Comparison of ENCODE assay signal across 27 cellular contexts in genomic region chr3:129513705-129514104, GRCh38. TPM values are rescaled to one million over a fixed set of nuclear protein-coding genes. Genes with fewer than 3 reads are reported as not detected.
A peak's percentile ranks its signal among the peaks of the same experiment; 100 is the strongest.
DNase-seq lines count a peak whose midpoint lies in the region; ATAC-seq, FAIRE-seq and TF ChIP-seq lines count a peak whose summit lies in the region.
"Had no signal": no experiment of that assay in that cellular context is flagged by ENCODE, and none has a peak within 500 bp of the region (broad histone marks: within the 10 kb centered on the region; RNA-seq: fewer than 3 reads in every experiment).

No MANE protein-coding gene starts in this region.

- no peaks in the 10 kb centered on the region for H3K4me1 Mint-ChIP-seq in endodermal cell
- peaks cover 0 to 8% (median 0%) of the 10 kb centered on the region in 7 donors for H3K4me1 Mint-ChIP-seq in naive thymus-derived CD4-positive, alpha-beta T cell

- H3K4me3 Mint-ChIP-seq in endodermal cell = no peak overlapping the region
- H3K4me3 Mint-ChIP-seq in naive thymus-derived CD4-positive, alpha-beta T cell = no peak overlapping the region
- H3K4me3 Mint-ChIP-seq: CD8-positive, alpha-beta memory T cell; GM23338; HFFc6 had no signal

- POLR2A ChIA-PET in naive thymus-derived CD4-positive, alpha-beta T cell (lab: Charles Lee) = no interaction called here

- peaks cover 30% of the 10 kb centered on the region for H3K36me3 Mint-ChIP-seq in endodermal cell (ENCODE audit: low read depth)
- H3K36me3 Mint-ChIP-seq in naive thymus-derived CD4-positive, alpha-beta T cell = peaks cover 0 to 36% (median 7%) of the 10 kb centered on the region in 5 donors

- no peaks in the 10 kb centered on the region for H3K9me3 Mint-ChIP-seq in endodermal cell
- H3K9me3 Mint-ChIP-seq in naive thymus-derived CD4-positive, alpha-beta T cell = peaks cover 0 to 2% (median 0%) of the 10 kb centered on the region in 11 donors
- H3K9me3 Mint-ChIP-seq: CD8-positive, alpha-beta memory T cell; GM23338; HFFc6 had no signal

- intact Hi-C loops in left ventricle myocardium superior (cut with micrococcal nuclease) = no loop called here
- intact Hi-C loops in spleen (cut with DNase I; ENCODE audit: low total_unique reads) = no loop called here
- intact Hi-C loops in naive thymus-derived CD4-positive, alpha-beta T cell (cut with micrococcal nuclease) = no loop called here

- no peaks in the 10 kb centered on the region for H3K27me3 Mint-ChIP-seq in endodermal cell (ENCODE audit: insufficient read depth)
- H3K27me3 Mint-ChIP-seq in naive thymus-derived CD4-positive, alpha-beta T cell = no peaks in the 10 kb centered on the region
- H3K27me3 Mint-ChIP-seq: CD8-positive, alpha-beta memory T cell had no signal

- peak overlapping the region; percentile 13 for H3K27ac Mint-ChIP-seq in endodermal cell
- H3K27ac Mint-ChIP-seq in naive thymus-derived CD4-positive, alpha-beta T cell = no peak overlapping the region
- H3K27ac Mint-ChIP-seq: GM23338, HFFc6 had no signal

- TF ChIP-seq CTCF in cardiac muscle cell (IDR thresholded peaks at IDR 0.05; ENCODE audit: low read depth, low read length) (no peak), endodermal cell (conservative IDR thresholded peaks at IDR 0.05) (no peak), spleen (IDR thresholded peaks at IDR 0.05 in 8 of 11, conservative IDR thresholded peaks at IDR 0.05 in 3 of 11) (no peak)

- H3K27ac ChIP-seq in cardiac muscle cell = peak overlapping the region; percentile 16
- H3K27ac ChIP-seq in endodermal cell (ENCODE audit: low read depth, low read length) = no peak overlapping the region
- peak overlapping the region in 5 of 8 donors; percentile 10 to 48 (median 45) for H3K27ac ChIP-seq in spleen
- no peak overlapping the region for H3K27ac ChIP-seq in naive thymus-derived CD4-positive, alpha-beta T cell (ENCODE audit: low read depth, low read length)

- no peak overlapping the region for H3K9ac ChIP-seq in endodermal cell (ENCODE audit: extremely low read depth, low read length, poor library complexity, severe bottlenecking)

- H3K4me1 ChIP-seq in cardiac muscle cell (ENCODE audit: low read depth) (peaks cover 7% of the 10 kb centered on the region), endodermal cell (ENCODE audit: control insufficient read depth, insufficient read depth, low read length) (no peaks in the 10 kb centered on the region), spleen (peaks cover 0 to 17% (median 7%) of the 10 kb centered on the region in 6 donors)
- peaks cover 0 to 9% of the 10 kb centered on the region in 2 donors for H3K4me1 ChIP-seq in naive thymus-derived CD4-positive, alpha-beta T cell (ENCODE audit: control insufficient read depth in 2 of 2, insufficient read depth in 2 of 2, low read length in 2 of 2)

- no peaks in the 10 kb centered on the region for H3K9me3 ChIP-seq in cardiac muscle cell (ENCODE audit: low read depth)
- H3K9me3 ChIP-seq in endodermal cell (ENCODE audit: control insufficient read depth, low read length) = no peaks in the 10 kb centered on the region
- H3K9me3 ChIP-seq in spleen = no peaks in the 10 kb centered on the region
- H3K9me3 ChIP-seq in naive thymus-derived CD4-positive, alpha-beta T cell (ENCODE audit: control insufficient read depth in 2 of 3, low read length in 3 of 3) = no peaks in the 10 kb centered on the region
- H3K9me3 ChIP-seq: BLaER1 treated with 17β-estradiol and CSF1 and Interleukin-3, amounts not matched to agents 10 nM and 100 nM had no signal

- no peak for DNase-seq in cardiac muscle cell (ENCODE audit: low read depth in 1 of 2, low spot score in 1 of 2)
- DNase-seq in left ventricle myocardium superior = no peak
- DNase-seq in H7 = peak; percentile 36
- DNase-seq in endodermal cell = no peak
- DNase-seq in spleen = peak; percentile 71
- DNase-seq in epidermal melanocyte (ENCODE audit: insufficient read length, low spot score) = no peak
- DNase-seq in naive thymus-derived CD4-positive, alpha-beta T cell = no peak
- DNase-seq in GM12891 (ENCODE audit: insufficient read length, low spot score) = no peak
- DNase-seq: 8988T; CD8-positive, alpha-beta memory T cell; COR-L47; DMS 273 treated with DMSO at 0.1 percent for 48 hours; DMS53; DND-41; EL; HFFc6; IMR-90 had no signal

- no peak for TF ChIP-seq POLR2A in spleen (IDR thresholded peaks at IDR 0.05)
- no peak for TF ChIP-seq POLR2A in GM12891 (IDR thresholded peaks at IDR 0.05; ENCODE audit: low read depth, low read length)

- H3K36me3 ChIP-seq in cardiac muscle cell (no peaks in the 10 kb centered on the region), H7 (replicated peaks; ENCODE audit: control insufficient read depth, insufficient read depth, low read length) (no peaks in the 10 kb centered on the region; the same call in none of the 2 replicates), endodermal cell (ENCODE audit: control insufficient read depth, insufficient read depth, low read length) (peaks cover 19% of the 10 kb centered on the region), spleen (peaks cover 0 to 79% (median 2%) of the 10 kb centered on the region in 6 donors)
- H3K36me3 ChIP-seq in naive thymus-derived CD4-positive, alpha-beta T cell (ENCODE audit: control insufficient read depth in 2 of 3, insufficient read depth in 3 of 3, low read length in 3 of 3) = peaks cover 0 to 5% (median 0%) of the 10 kb centered on the region in 3 experiments

- no peak for ATAC-seq in left ventricle myocardium superior
- no peak for ATAC-seq in naive thymus-derived CD4-positive, alpha-beta T cell
- ATAC-seq: GM12878, GM23338, HCT116 had no signal

- no peak for FAIRE-seq in GM12891 (lab: Jason Lieb, UNC)
- FAIRE-seq: GM12878, GM18507, H54, HTR-8/SVneo had no signal

- H3K27me3 ChIP-seq in cardiac muscle cell (no peaks in the 10 kb centered on the region), H7 (ENCODE audit: control insufficient read depth, insufficient read depth, low read length) (no peaks in the 10 kb centered on the region), endodermal cell (ENCODE audit: control insufficient read depth, insufficient read depth, low read length, poor library complexity, severe bottlenecking) (no peaks in the 10 kb centered on the region), spleen (replicated peaks in 1 of 7) (no peaks in the 10 kb centered on the region)
- H3K27me3 ChIP-seq in naive thymus-derived CD4-positive, alpha-beta T cell (ENCODE audit: control insufficient read depth in 2 of 2, insufficient read depth in 2 of 2, low read length in 2 of 2) = no peaks in the 10 kb centered on the region
- H3K27me3 ChIP-seq: BLaER1 treated with 17β-estradiol and CSF1 and Interleukin-3, amounts not matched to agents 10 nM and 100 nM had no signal

- 92 to 96% methylated on average over 8 of the region's 8 CpGs for WGBS in endodermal cell (ENCODE audit: insufficient coverage in 1 of 2, insufficient read length in 1 of 2), 2 experiments
- 85 to 89% (median 86%) methylated on average over 8 of the region's 8 CpGs for WGBS in spleen, 5 donors

- CTCF ChIA-PET in naive thymus-derived CD4-positive, alpha-beta T cell (lab: Charles Lee) = no interaction called here

- H3K4me3 ChIP-seq in cardiac muscle cell (no peak overlapping the region), H7 (ENCODE audit: insufficient read depth, low read depth, low read length) (no peak overlapping the region), endodermal cell (ENCODE audit: low read length) (no peak overlapping the region), spleen (no peak overlapping the region)
- H3K4me3 ChIP-seq in naive thymus-derived CD4-positive, alpha-beta T cell (ENCODE audit: low read length) = no peak overlapping the region
- H3K4me3 ChIP-seq: BLaER1 treated with 17β-estradiol and CSF1 and Interleukin-3, amounts not matched to agents 10 nM and 100 nM; GM12878; GM23338 had no signal

TF ChIP-seq in GM12891, 5 proteins besides CTCF, POLR2A, EP300 and RAD21:
- TF ChIP-seq POLR2AphosphoS5 (IDR thresholded peaks at IDR 0.05; ENCODE audit: low read depth, low read length) (no peak), POU2F2 (IDR thresholded peaks at IDR 0.05; ENCODE audit: low read depth, low read length) (no peak), TAF1 (IDR thresholded peaks at IDR 0.05; ENCODE audit: low read depth, low read length) (no peak), SPI1 (IDR thresholded peaks at IDR 0.05; ENCODE audit: low read depth, low read length) (no peak), PAX5 (IDR thresholded peaks at IDR 0.05; ENCODE audit: insufficient read depth, low read length, severe bottlenecking) (no peak)

RNA-seq across cellular contexts. Expression of gene RHO, which starts 14.7 kb away (rescaled TPM):
- total RNA-seq in cardiac muscle cell (not detected in 2 replicates), left ventricle myocardium superior (not detected), endodermal cell (under 1 TPM; 0.22 to 0.26 TPM), spleen (not detected)
- polyA plus RNA-seq in cardiac muscle cell (not detected in 2 replicates), spleen (not detected)
- total RNA-seq in H7 (2014; rRNA removed; shearing (Covaris generic)) = 0.17 TPM in 1 of 2 replicates, not detected in the other
- polyA plus RNA-seq in endodermal cell (2013, experiment 1 of 2) = not detected
- not detected for polyA plus RNA-seq in endodermal cell (2013, experiment 2 of 2)
- total RNA-seq in naive thymus-derived CD4-positive, alpha-beta T cell = not detected
- not detected for polyA plus RNA-seq in naive thymus-derived CD4-positive, alpha-beta T cell
- not detected for polyA plus RNA-seq in GM12891 (2012; ENCODE audit: low read depth, missing spikeins)
- total RNA-seq: A673; CD8-positive, alpha-beta memory T cell; G401; GM12878; GM23338; HFFc6; IMR-90 had no signal
- polyA plus RNA-seq: AG04450; CD8-positive, alpha-beta memory T cell; GM12878; GM23338; IMR-90 had no signal

RNA-seq across cellular contexts. Expression of gene H1-8, which starts 29.3 kb away (rescaled TPM):
- total RNA-seq in cardiac muscle cell (not detected in 2 replicates), left ventricle myocardium superior (not detected), endodermal cell (not detected), spleen (not detected)
- polyA plus RNA-seq in cardiac muscle cell (not detected in 2 replicates), spleen (not detected)
- total RNA-seq in H7 (2014; rRNA removed; shearing (Covaris generic)) = not detected in 2 replicates
- polyA plus RNA-seq in endodermal cell (2013, experiment 1 of 2) = not detected
- polyA plus RNA-seq in endodermal cell (2013, experiment 2 of 2) = not detected
- total RNA-seq in naive thymus-derived CD4-positive, alpha-beta T cell = not detected
- polyA plus RNA-seq in naive thymus-derived CD4-positive, alpha-beta T cell = not detected
- polyA plus RNA-seq in GM12891 (2012; ENCODE audit: low read depth, missing spikeins) = not detected
- total RNA-seq: A673; CD8-positive, alpha-beta memory T cell; G401; GM12878; GM23338; HFFc6; IMR-90 had no signal
- polyA plus RNA-seq: AG04450; CD8-positive, alpha-beta memory T cell; GM12878; GM23338; IMR-90 had no signal

Comparison
In these comparisons a context has a peak if more than half of its experiments do, and no peak if none do; other contexts are left out.
1. DNase-seq: peak in H7 (single experiment) and spleen (single experiment); none in cardiac muscle cell (0 of 2), left ventricle myocardium superior (single experiment), endodermal cell (single experiment), epidermal melanocyte (single experiment), naive thymus-derived CD4-positive, alpha-beta T cell (0 of 9) and GM12891 (single experiment).
2. H3K27ac ChIP-seq: peak in cardiac muscle cell (single experiment) and spleen (5 of 8); none in endodermal cell (single experiment) and naive thymus-derived CD4-positive, alpha-beta T cell (single experiment).